29 cellular contexts compared by ENCODE assay signal in the genomic region with DNA sequence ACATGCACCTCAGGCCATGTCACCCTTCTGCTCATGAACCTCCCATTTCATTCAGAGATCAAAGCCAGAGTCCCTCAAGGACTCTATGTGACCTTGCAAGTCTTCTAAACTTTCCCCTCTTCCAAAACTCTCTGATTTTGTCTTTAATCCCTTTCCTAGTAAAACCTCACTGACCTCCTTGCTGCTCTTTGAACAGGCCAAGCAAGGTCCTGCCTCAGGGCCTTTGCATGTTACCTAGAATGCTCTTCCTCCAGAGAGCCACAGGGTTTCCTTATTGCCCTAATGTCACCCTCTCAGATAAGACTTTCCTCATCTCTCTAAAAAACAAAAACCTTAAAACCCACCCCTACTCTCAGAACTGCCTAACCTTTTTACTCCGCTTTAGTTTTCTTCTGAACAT. TPM values are rescaled to one million over a fixed set of nuclear protein-coding genes. Genes with fewer than 3 reads are reported as not detected.
"Had no signal": no experiment of that assay in that cellular context is flagged by ENCODE, and none has a peak within 500 bp of the region (broad histone marks: within the 10 kb centered on the region; RNA-seq: fewer than 3 reads in every experiment).

No MANE protein-coding gene starts in this region.

- H3K27ac Mint-ChIP-seq: progenitor cell of endocrine pancreas; stimulated activated memory B cell treated with anti-CD40 and anti-IgM and Interleukin-4, amounts not matched to agents 10 μg/mL and 1 μg/mL and 100 μg/mL, for 72 hours had no signal

- H3K27me3 Mint-ChIP-seq: naive thymus-derived CD8-positive, alpha-beta T cell had no signal

- H3K4me1 Mint-ChIP-seq: stimulated activated memory B cell treated with anti-CD40 and anti-IgM and Interleukin-4, amounts not matched to agents 10 μg/mL and 1 μg/mL and 100 μg/mL, for 72 hours had no signal

- ATAC-seq: esophagus mucosa; heart left ventricle; naive thymus-derived CD8-positive, alpha-beta T cell; pancreas; right cardiac atrium; stimulated activated memory B cell treated with anti-CD40 and anti-IgM and Interleukin-4, amounts not matched to agents 10 μg/mL and 1 μg/mL and 100 μg/mL, for 72 hours had no signal

- H3K36me3 Mint-ChIP-seq: naive thymus-derived CD8-positive, alpha-beta T cell; stimulated activated memory B cell treated with anti-CD40 and anti-IgM and Interleukin-4, amounts not matched to agents 10 μg/mL and 1 μg/mL and 100 μg/mL, for 72 hours had no signal

- H3K9me3 Mint-ChIP-seq: naive thymus-derived CD8-positive, alpha-beta T cell; stimulated activated memory B cell treated with anti-CD40 and anti-IgM and Interleukin-4, amounts not matched to agents 10 μg/mL and 1 μg/mL and 100 μg/mL, for 72 hours had no signal

- DNase-seq: cortex of kidney; dorsolateral prefrontal cortex; effector memory CD4-positive, alpha-beta T cell; heart left ventricle; hippocampal formation; kidney glomerular epithelial cell; mammary epithelial cell; naive thymus-derived CD8-positive, alpha-beta T cell; occipital lobe; pancreas; right cardiac atrium; small intestine; stimulated activated CD4-positive, alpha-beta T cell treated with anti-CD3 and anti-CD28 coated beads, Interleukin-12 subunit alpha, Interleukin-12 subunit beta, amount 100 ng/mL, for 4 hours; stimulated activated CD4-positive, alpha-beta T cell treated with anti-CD3 and anti-CD28 coated beads, Interleukin-2, amount 100 ng/mL, for 48 hours; stimulated activated CD8-positive, alpha-beta memory T cell treated with anti-CD3 and anti-CD28 coated beads, Interleukin-4, amount 100 ng/mL, for 48 hours; stomach; substantia nigra; transverse colon had no signal

- H3K4me3 Mint-ChIP-seq: stimulated activated memory B cell treated with anti-CD40 and anti-IgM and Interleukin-4, amounts not matched to agents 10 μg/mL and 1 μg/mL and 100 μg/mL, for 72 hours had no signal

RNA-seq across cellular contexts. Expression of a gene that starts 26.6 kb away (rescaled TPM):
- total RNA-seq: chondrocyte; fibroblast of lung; frontal cortex; glomerular endothelial cell; heart left ventricle; lower leg skin; mammary epithelial cell; mesenteric fat pad; naive thymus-derived CD8-positive, alpha-beta T cell; occipital lobe; progenitor cell of endocrine pancreas; right cardiac atrium; thoracic aorta had no signal

RNA-seq across cellular contexts. Expression of a gene that starts 58.1 kb away (rescaled TPM):
- total RNA-seq: chondrocyte; esophagus mucosa; fibroblast of lung; glomerular endothelial cell; heart left ventricle; lower leg skin; mammary epithelial cell; mesenteric fat pad; naive thymus-derived CD8-positive, alpha-beta T cell; occipital lobe; pancreas; progenitor cell of endocrine pancreas; right cardiac atrium; stomach; thoracic aorta; transverse colon; ureter had no signal
